In the genomic region with DNA sequence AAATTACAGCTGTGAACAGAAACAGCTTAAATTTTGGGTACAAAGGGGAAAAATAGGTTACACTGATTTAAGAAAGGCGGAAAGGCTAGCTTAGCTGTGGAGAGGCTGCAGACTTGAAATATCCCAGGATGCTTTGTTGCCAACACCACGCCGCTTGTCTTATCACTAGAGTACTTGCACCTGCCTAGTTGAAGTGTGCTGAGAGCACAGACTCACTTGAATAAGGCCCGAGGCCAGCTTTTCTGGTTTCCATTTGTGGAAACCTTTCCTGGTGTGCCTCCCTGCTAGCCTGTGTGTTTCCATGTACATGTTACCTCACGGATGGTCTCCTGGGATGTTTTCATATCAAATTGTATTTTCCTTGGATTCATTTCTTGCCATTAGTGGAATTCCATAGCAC, we compare ENCODE assay signal across 11 cellular contexts. TPM values are rescaled to one million over a fixed set of nuclear protein-coding genes. Genes with fewer than 3 reads are reported as not detected.
A peak's percentile ranks its signal among the peaks of the same experiment; 100 is the strongest.
DNase-seq lines count a peak whose midpoint lies in the region; FAIRE-seq and TF ChIP-seq lines count a peak whose summit lies in the region.
"Had no signal": no experiment of that assay in that cellular context is flagged by ENCODE, and none has a peak within 500 bp of the region (broad histone marks: within the 10 kb centered on the region; RNA-seq: fewer than 3 reads in every experiment).

No MANE protein-coding gene starts in this region.

- H3K36me3 ChIP-seq in small intestine (ENCODE audit: control insufficient read depth in 2 of 2, insufficient read depth in 2 of 2, low read length in 2 of 2) (no peaks in the 10 kb centered on the region), GM23248 (ENCODE audit: low read depth) (no peaks in the 10 kb centered on the region)

- no peaks in the 10 kb centered on the region for H3K9me2 ChIP-seq in GM23248 (ENCODE audit: insufficient read depth)

- no peak overlapping the region for H3K4me3 ChIP-seq in small intestine (ENCODE audit: low read depth in 1 of 2, low read length in 2 of 2)
- no peak overlapping the region for H3K4me3 ChIP-seq in GM23248

- in situ Hi-C loops in GM23248 (cut with MboI): loop anchor here (10.0 kb wide), 1 partner anchor 216 kb away; no protein-coding TSS in a partner anchor

- FAIRE-seq in small intestine (lab: Jason Lieb, UNC): no peak

- H3K4me1 ChIP-seq in small intestine (ENCODE audit: control insufficient read depth in 2 of 2, insufficient read depth in 1 of 2, low read depth in 1 of 2, low read length in 1 of 2) (peaks cover 9 to 17% of the 10 kb centered on the region in 2 donors), GM23248 (ENCODE audit: insufficient read depth) (peaks cover 22% of the 10 kb centered on the region; the same call in 1 of the 2 replicates)

- H2AFZ ChIP-seq in GM23248: no peak overlapping the region

- peak; percentile 26 for DNase-seq in NCI-H146 (lab: John Stamatoyannopoulos, UW)
- DNase-seq in NCI-H146 treated with DMSO at 0.1 percent for 48 hours (lab: John Stamatoyannopoulos, UW; ENCODE audit: unreplicated experiment): no peak
- DNase-seq in NCI-H510A treated with DMSO at 0.1 percent for 48 hours (lab: John Stamatoyannopoulos, UW): peak; percentile 45
- no peak for DNase-seq in chondrocyte (ENCODE audit: low spot score)
- peak; percentile 76 for DNase-seq in small intestine
- DNase-seq in globus pallidus (ENCODE audit: low spot score): no peak
- no peak for DNase-seq in GM23248
- DNase-seq in NK-92 (lab: John Stamatoyannopoulos, UW; ENCODE audit: unreplicated experiment): no peak
- DNase-seq: natural killer cell; stimulated activated CD4-positive, alpha-beta T cell treated with anti-CD3 and anti-CD28 coated beads, Interleukin-12 subunit alpha, Interleukin-12 subunit beta, amount 100 ng/mL, for 4 hours; stimulated activated CD8-positive, alpha-beta memory T cell treated with anti-CD3 and anti-CD28 coated beads, Interleukin-4, amount 100 ng/mL, for 48 hours had no signal

- H3K27me3 ChIP-seq in small intestine (ENCODE audit: control insufficient read depth in 2 of 2, insufficient read depth in 2 of 2, low read length in 2 of 2) (no peaks in the 10 kb centered on the region), GM23248 (replicated peaks; ENCODE audit: insufficient read depth) (no peaks in the 10 kb centered on the region)

- no peak overlapping the region for H3K27ac Mint-ChIP-seq in chondrocyte (ENCODE audit: unreplicated experiment)
- H3K27ac Mint-ChIP-seq: natural killer cell had no signal

- no peaks in the 10 kb centered on the region for H3K9me3 ChIP-seq in small intestine (ENCODE audit: control insufficient read depth, low read depth)
- H3K9me3 ChIP-seq in GM23248 (ENCODE audit: low read depth): no peaks in the 10 kb centered on the region

- H3K4me1 Mint-ChIP-seq in chondrocyte (ENCODE audit: low read depth): peaks cover 73% of the 10 kb centered on the region

- no peak overlapping the region for H3K4me2 ChIP-seq in GM23248 (ENCODE audit: unreplicated experiment)

- peak overlapping the region; percentile 81 for H3K4me3 Mint-ChIP-seq in chondrocyte (ENCODE audit: unreplicated experiment)
- H3K4me3 Mint-ChIP-seq: natural killer cell had no signal

- no peaks in the 10 kb centered on the region for H3K27me3 Mint-ChIP-seq in chondrocyte (ENCODE audit: low read depth)

- no peaks in the 10 kb centered on the region for H4K20me1 ChIP-seq in GM23248 (ENCODE audit: insufficient read depth)

- WGBS in small intestine, 3 donors: 15 to 66% (median 49%) methylated on average over 5 of the region's 5 CpGs
- WGBS in GM23248 (ENCODE audit: low coverage in 1 of 2, low lambda C conversion rate in 2 of 2, missing lambda C conversion rate in 2 of 2), 2 experiments: 94 to 95% methylated on average over 5 of the region's 5 CpGs

- peaks cover 60% of the 10 kb centered on the region for H3K79me2 ChIP-seq in GM23248 (ENCODE audit: insufficient read depth)

- H3K36me3 Mint-ChIP-seq in chondrocyte (ENCODE audit: low read depth): peaks cover 4% of the 10 kb centered on the region
- H3K36me3 Mint-ChIP-seq: natural killer cell had no signal

- H3F3A ChIP-seq in GM23248 (ENCODE audit: insufficient read depth): peaks cover 14% of the 10 kb centered on the region

- no peak overlapping the region for H3K9ac ChIP-seq in GM23248

- H3K9me3 Mint-ChIP-seq in chondrocyte (ENCODE audit: low read depth): no peaks in the 10 kb centered on the region
- H3K9me3 Mint-ChIP-seq: natural killer cell had no signal

- no peak for TF ChIP-seq CTCF in chondrocyte (IDR thresholded peaks at IDR 0.05)

- H3K27ac ChIP-seq in small intestine (ENCODE audit: low read depth in 1 of 2, low read length in 1 of 2) (no peak overlapping the region), GM23248 (no peak overlapping the region)

RNA-seq across cellular contexts. Expression of a gene that starts 3.2 kb away (rescaled TPM):
- total RNA-seq in chondrocyte: 26.2 to 46.3 TPM (median 29.3 TPM) in 3 replicates
- polyA plus RNA-seq in small intestine: 1 to 10 TPM; 6.9 to 9.1 (median 7.8) TPM
- 5.7 and 8.9 TPM in 2 replicates for total RNA-seq in GM23248 (2014; rRNA removed; shearing (Covaris generic))
- 1.3 and 2.4 TPM in 2 replicates for polyA plus RNA-seq in GM23248 (2016; fragmentation: Nextera tagmentation; extraction: Ambion mirVana)

Comparison
In these comparisons a context has a peak if more than half of its experiments do, and no peak if none do; other contexts are left out.
1. DNase-seq: peak in NCI-H146 (single experiment), NCI-H510A treated with DMSO at 0.1 percent for 48 hours (single experiment) and small intestine (single experiment); none in NCI-H146 treated with DMSO at 0.1 percent for 48 hours (single experiment), chondrocyte (single experiment), globus pallidus (single experiment), GM23248 (single experiment) and NK-92 (single experiment).